In the genomic region with DNA sequence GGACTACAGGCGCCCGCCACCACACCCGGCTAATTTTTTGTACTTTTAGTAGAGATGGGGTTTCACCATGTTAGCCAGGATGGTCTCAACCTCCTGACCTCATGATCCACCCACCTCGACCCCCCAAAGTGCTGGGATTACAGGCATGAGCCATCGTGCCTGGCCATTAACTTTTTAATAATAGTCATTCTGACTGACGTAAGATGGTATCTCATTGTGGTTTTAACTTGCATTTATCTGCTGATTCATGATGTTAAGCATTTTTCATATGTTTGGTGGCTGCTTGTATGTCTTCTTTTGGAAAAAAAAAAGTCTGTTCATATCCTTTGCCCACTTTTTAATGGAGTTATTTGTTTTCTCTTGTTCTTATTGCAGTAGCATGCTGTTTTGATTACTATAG, we compare ENCODE assay signal across 16 cellular contexts. TPM values are rescaled to one million over a fixed set of nuclear protein-coding genes. Genes with fewer than 3 reads are reported as not detected.
DNase-seq lines count a peak whose midpoint lies in the region; FAIRE-seq and TF ChIP-seq lines count a peak whose summit lies in the region.
"Not testable (repeated sequence)": the region's sequence is repeated elsewhere in the genome, so short reads cannot be mapped to it uniquely, and the experiment has no call there.
"Had no signal": no experiment of that assay in that cellular context is flagged by ENCODE, and none has a peak within 500 bp of the region (broad histone marks: within the 10 kb centered on the region; RNA-seq: fewer than 3 reads in every experiment).

No MANE protein-coding gene starts in this region.

- FAIRE-seq in RCC 7860 (lab: Jason Lieb, UNC), result peak; percentile 82

- H3K4me3 ChIP-seq in foreskin fibroblast (ENCODE audit: low read depth in 1 of 2, low read length in 2 of 2); osteoblast (ENCODE audit: insufficient read depth, low read length): not testable (repeated sequence)

- H4K20me1 ChIP-seq in osteoblast (ENCODE audit: insufficient read depth, low read length), result not testable (repeated sequence)

- H3K36me3 Mint-ChIP-seq in HFFc6 (ENCODE audit: low read depth), result not testable (repeated sequence)

- TF ChIP-seq CTCF in HFFc6 (IDR thresholded peaks at IDR 0.05); foreskin fibroblast (IDR thresholded peaks at IDR 0.05; ENCODE audit: low read depth, low read length); osteoblast (IDR thresholded peaks at IDR 0.05; ENCODE audit: extremely low read depth, low read depth, low read length): not testable (repeated sequence)

- not testable (repeated sequence) for H3K79me2 ChIP-seq in osteoblast (ENCODE audit: insufficient read depth, low read length)

- H3K4me3 Mint-ChIP-seq in HFFc6, result peak overlapping the region; percentile 45

- H3K4me1 ChIP-seq in osteoblast (ENCODE audit: insufficient read depth, low read length), result peaks cover 21% of the 10 kb centered on the region

- H3K27me3 ChIP-seq in osteoblast (ENCODE audit: insufficient read depth, low read length), result not testable (repeated sequence)

- not testable (repeated sequence) for H3K36me3 ChIP-seq in osteoblast (ENCODE audit: insufficient read depth, low read length)

- H3K4me1 Mint-ChIP-seq in HFFc6 (ENCODE audit: low read depth), result peaks cover 70% of the 10 kb centered on the region

- not testable (repeated sequence) for H2AFZ ChIP-seq in osteoblast (ENCODE audit: low read length)

- peak overlapping the region; percentile 94 for H3K27ac ChIP-seq in osteoblast (ENCODE audit: low read depth, low read length)

- peak overlapping the region; percentile 88 for H3K27ac Mint-ChIP-seq in HFFc6

- H3K9me3 ChIP-seq in osteoblast (ENCODE audit: low read depth, low read length), result not testable (repeated sequence)

- H3K4me2 ChIP-seq in osteoblast (ENCODE audit: insufficient read depth, low read length), result peak overlapping the region; percentile 23

- not testable (repeated sequence) for H3K27me3 Mint-ChIP-seq in HFFc6 (ENCODE audit: insufficient read depth)

- not testable (repeated sequence) for H3K9me3 Mint-ChIP-seq in HFFc6

- DNase-seq in Daoy (ENCODE audit: low read depth), result peak; percentile 56
- DNase-seq in HFFc6, result peak; percentile 90
- peak; percentile 83 for DNase-seq in RCC 7860 (ENCODE audit: low spot score)
- peak; percentile 58 for DNase-seq in amniotic stem cell (lab: John Stamatoyannopoulos, UW)
- peak; percentile 47 for DNase-seq in dedifferentiated amniotic fluid mesenchymal stem cell (ENCODE audit: extremely low spot score)
- peak; percentile 59 to 76 for DNase-seq in foreskin fibroblast
- DNase-seq in osteoblast (ENCODE audit: insufficient read length, low spot score, missing footprints), result not testable (repeated sequence)

RNA-seq across cellular contexts. Expression of a gene that starts 45.8 kb away (rescaled TPM):
- 0.48 and 4.3 TPM in 2 replicates for total RNA-seq in Daoy (2014; rRNA removed; shearing (Covaris generic))
- 1 to 10 TPM in 2 of 6 experiments, under 1 TPM in 4; 0.46 to 1.9 (median 0.85) TPM for total RNA-seq in HFFc6 (2021; fragmentation: NEBNext Ultra II Directional; extraction: Animal tissue kit (Norgen Biotek cat#: 25700))
- total RNA-seq in osteoblast, result 1.1 and 1.2 TPM in 2 replicates
- total RNA-seq: activated CD8-positive, alpha-beta memory T cell treated with anti-CD3 and anti-CD28 coated beads, Interleukin-2, amount 10 ng/mL, durations not matched to agents 7 days and 5 days; B cell; cardiac septum; CD8-positive, alpha-beta memory T cell; H1; heart left ventricle; left cardiac atrium; neural crest cell; upper lobe of left lung had no signal
